In genomic region chr11:128424867-128425285, GRCh38 we compare ENCODE assay signal across 1 cellular context.
TF ChIP-seq lines count a peak whose summit lies in the region.

No MANE protein-coding gene starts in this region.

TF ChIP-seq in HepG2, 621 proteins besides CTCF, POLR2A, EP300 and RAD21 (continued from another document and continues in another):
- TF ChIP-seq ARID4A (CRISPR knock-in tag; IDR thresholded peaks at IDR 0.05; ENCODE audit: borderline replicate concordance) (no peak), LCORL (IDR thresholded peaks at IDR 0.05) (no peak), LCORL (CRISPR knock-in tag; IDR thresholded peaks at IDR 0.05) (no peak), CEBPB (IDR thresholded peaks at IDR 0.05; ENCODE audit: borderline replicate concordance, low read depth, low read length) (0 out of 2 replicates have a peak, but pooled peaks have one; percentile 3), ZNF276 (CRISPR knock-in tag; IDR thresholded peaks at IDR 0.05; ENCODE audit: low read depth) (no peak), TEF (CRISPR knock-in tag; IDR thresholded peaks at IDR 0.05) (no peak), ZNF773 (CRISPR knock-in tag; IDR thresholded peaks at IDR 0.05; ENCODE audit: borderline replicate concordance) (no peak), ZNF768 (CRISPR knock-in tag; IDR thresholded peaks at IDR 0.05) (0 out of 2 replicates have a peak, but pooled peaks have one; percentile 29), ZBTB21 (CRISPR knock-in tag; IDR thresholded peaks at IDR 0.05) (no peak), SP5 (CRISPR knock-in tag; IDR thresholded peaks at IDR 0.05; ENCODE audit: borderline replicate concordance, low read depth) (peak; percentile 72), HNF1B (CRISPR knock-in tag; IDR thresholded peaks at IDR 0.05) (0 out of 2 replicates have a peak, but pooled peaks have one; percentile 50), ZNF646 (CRISPR knock-in tag; IDR thresholded peaks at IDR 0.05) (0 out of 2 replicates have a peak, but pooled peaks have one; percentile 28), MATR3 (CRISPR knock-in tag; IDR thresholded peaks at IDR 0.05) (no peak), ZNF841 (CRISPR knock-in tag; IDR thresholded peaks at IDR 0.05; ENCODE audit: borderline replicate concordance) (0 out of 2 replicates have a peak, but pooled peaks have one; percentile 42), KLF12 (CRISPR knock-in tag; IDR thresholded peaks at IDR 0.05; ENCODE audit: borderline replicate concordance) (no peak), FUBP1 (CRISPR knock-in tag; IDR thresholded peaks at IDR 0.05; ENCODE audit: borderline replicate concordance) (no peak), BATF2 (CRISPR knock-in tag; IDR thresholded peaks at IDR 0.05) (no peak), MXI1 (IDR thresholded peaks at IDR 0.05; ENCODE audit: borderline replicate concordance, low read depth, low read length) (peak; percentile 72; the same call in 2 of the 3 replicates), MTERF4 (CRISPR knock-in tag; IDR thresholded peaks at IDR 0.05) (peak; percentile 55; the same call in 1 of the 2 replicates), ARID5B (CRISPR knock-in tag; IDR thresholded peaks at IDR 0.05) (peak; percentile 61), EHMT2 (IDR thresholded peaks at IDR 0.05; ENCODE audit: borderline replicate concordance, low read depth, low read length) (peak; percentile 86; the same call in 1 of the 2 replicates), ZNF12 (CRISPR knock-in tag; IDR thresholded peaks at IDR 0.05) (no peak), RBFOX2 (IDR thresholded peaks at IDR 0.05; ENCODE audit: low read depth, low read length) (0 out of 2 replicates have a peak, but pooled peaks have one; percentile 43), ZNF143 (CRISPR knock-in tag; IDR thresholded peaks at IDR 0.05) (no peak), HES4 (CRISPR knock-in tag; IDR thresholded peaks at IDR 0.05; ENCODE audit: borderline replicate concordance) (peak; percentile 42; the same call in 1 of the 2 replicates), REPIN1 (CRISPR knock-in tag; IDR thresholded peaks at IDR 0.05; ENCODE audit: borderline replicate concordance, low read depth) (peak; percentile 14; the same call in 1 of the 2 replicates), STAT5B (CRISPR knock-in tag; IDR thresholded peaks at IDR 0.05) (no peak), ZMYM2 (CRISPR knock-in tag; IDR thresholded peaks at IDR 0.05) (no peak), MIER3 (CRISPR knock-in tag; IDR thresholded peaks at IDR 0.05; ENCODE audit: borderline replicate concordance) (peak; percentile 54; the same call in 1 of the 2 replicates), ZNF292 (CRISPR knock-in tag; IDR thresholded peaks at IDR 0.05; ENCODE audit: borderline replicate concordance, low read depth) (peak; percentile 96), ZNF879 (CRISPR knock-in tag; IDR thresholded peaks at IDR 0.05) (no peak), SIN3A (IDR thresholded peaks at IDR 0.05; ENCODE audit: borderline replicate concordance, low read depth, low read length) (0 out of 2 replicates have a peak, but pooled peaks have one; percentile 58)
